In genomic region chr14:65824285-65824977, GRCh38 we compare ENCODE assay signal across 8 cellular contexts.
DNase-seq lines count a peak whose midpoint lies in the region; ATAC-seq and TF ChIP-seq lines count a peak whose summit lies in the region.

No MANE protein-coding gene starts in this region.

- H3K27ac ChIP-seq in right cardiac atrium (ENCODE audit: low read length): no peak overlapping the region

- H3K4me1 ChIP-seq in right cardiac atrium (ENCODE audit: control insufficient read depth, insufficient read depth, low read length): no peaks in the 10 kb centered on the region

- ATAC-seq in GM21367 (IDR thresholded peaks at IDR 0.05; ENCODE audit: unreplicated experiment): peak; percentile 80
- ATAC-seq in right cardiac atrium: peak; percentile 65 to 78
- ATAC-seq in HG03520 (IDR thresholded peaks at IDR 0.05; ENCODE audit: unreplicated experiment): no peak

- WGBS in right cardiac atrium: 28% methylated on average over 4 of the region's 4 CpGs

- DNase-seq in COR-L47 (lab: John Stamatoyannopoulos, UW): peak; percentile 27
- DNase-seq in NB4 (ENCODE audit: low read depth): peak; percentile 69
- peak; percentile 70 for DNase-seq in SW480 (ENCODE audit: low spot score)
- peak; percentile 43 for DNase-seq in amniotic stem cell (lab: John Stamatoyannopoulos, UW)
- DNase-seq in right cardiac atrium: peak in 1 of 3 donors; percentile 20
- peak; percentile 24 for DNase-seq in smooth muscle cell of the brain vasculature (ENCODE audit: low read depth, low spot score)

- H3K9me3 ChIP-seq in right cardiac atrium (ENCODE audit: control insufficient read depth, low read length): no peaks in the 10 kb centered on the region

- H3K27me3 ChIP-seq in right cardiac atrium (ENCODE audit: control insufficient read depth, insufficient read depth): no peaks in the 10 kb centered on the region

- TF ChIP-seq CTCF in NB4 (IDR thresholded peaks at IDR 0.05; ENCODE audit: low read depth, low read length): peak; percentile 90

- no peak for TF ChIP-seq POLR2A in NB4 (IDR thresholded peaks at IDR 0.05; ENCODE audit: extremely low read depth, insufficient read length)

- no peak overlapping the region for H3K4me3 ChIP-seq in NB4 (ENCODE audit: low read depth, low read length)
- H3K4me3 ChIP-seq in right cardiac atrium (ENCODE audit: low read length): no peak overlapping the region

- intact Hi-C loops in right cardiac atrium (cut with DNase I): loop anchor here in 3 of 4 donors (5.0 to 10.0 kb wide), 3 partner anchors 410 to 662 kb away; partner anchors contain the start of gene FUT8 (in 3 of the 3)
